In genomic region chr3:184912166-184912565, GRCh38 we compare ENCODE assay signal across 31 cellular contexts.
"Had no signal": no experiment of that assay in that cellular context is flagged by ENCODE, and none has a peak within 500 bp of the region (broad histone marks: within the 10 kb centered on the region; RNA-seq: fewer than 3 reads in every experiment).

No MANE protein-coding gene starts in this region.

- H3K27me3 ChIP-seq: breast epithelium, esophagus squamous epithelium, gastrocnemius medialis, ovary, right lobe of liver, testis, uterus had no signal

- H3K4me1 ChIP-seq: breast epithelium, esophagus squamous epithelium, gastrocnemius medialis, left ventricle myocardium inferior, right lobe of liver, testis, uterus had no signal

- H3K4me3 ChIP-seq: breast epithelium, esophagus squamous epithelium, gastrocnemius medialis, left ventricle myocardium inferior, lung, mucosa of descending colon, ovary, right lobe of liver, testis, uterus had no signal

- FAIRE-seq: endometrium, islet of Langerhans had no signal

- H3K27ac ChIP-seq: breast epithelium, epithelial cell of prostate, esophagus squamous epithelium, gastrocnemius medialis, left ventricle myocardium inferior, ovary, right lobe of liver, testis, uterus had no signal

- H3K9me3 ChIP-seq: breast epithelium, esophagus squamous epithelium, gastrocnemius medialis, left ventricle myocardium inferior, mucosa of descending colon, ovary, right lobe of liver, testis, uterus had no signal

- H3K27ac Mint-ChIP-seq: activated CD4-positive, alpha-beta memory T cell treated with anti-CD3 and anti-CD28 coated beads for 36 hours; activated naive CD4-positive, alpha-beta T cell treated with anti-CD3 and anti-CD28 coated beads, Interleukin-2, amount 10 ng/mL, durations not matched to agents 7 days and 5 days; activated T-helper 1 cell treated with anti-CD3 and anti-CD28 coated beads, Interleukin-12 subunit alpha, Interleukin-12 subunit beta, Interleukin-2, Interleukin-4 antibody, amounts not matched to agents 30 ng/mL and 10 ng/mL and 1 ng/mL, durations not matched to agents 14 hours and 24 hours and 36 hours; natural killer cell treated with Interleukin-12 subunit alpha and Interleukin-12 subunit beta and Interleukin-15 and Interleukin-18, amount 100 ng/mL, for 72 hours; progenitor cell of endocrine pancreas had no signal

- H3K9me3 Mint-ChIP-seq: activated CD4-positive, alpha-beta memory T cell treated with anti-CD3 and anti-CD28 coated beads for 36 hours; activated naive CD4-positive, alpha-beta T cell treated with anti-CD3 and anti-CD28 coated beads, Interleukin-2, amount 10 ng/mL, durations not matched to agents 7 days and 5 days; activated T-helper 1 cell treated with anti-CD3 and anti-CD28 coated beads, Interleukin-12 subunit alpha, Interleukin-12 subunit beta, Interleukin-2, Interleukin-4 antibody, amounts not matched to agents 30 ng/mL and 10 ng/mL and 1 ng/mL, durations not matched to agents 14 hours and 24 hours and 36 hours; natural killer cell treated with Interleukin-12 subunit alpha and Interleukin-12 subunit beta and Interleukin-15 and Interleukin-18, amount 100 ng/mL, for 72 hours had no signal

- H3K27me3 Mint-ChIP-seq: activated CD4-positive, alpha-beta memory T cell treated with anti-CD3 and anti-CD28 coated beads for 36 hours; activated naive CD4-positive, alpha-beta T cell treated with anti-CD3 and anti-CD28 coated beads, Interleukin-2, amount 10 ng/mL, durations not matched to agents 7 days and 5 days; natural killer cell treated with Interleukin-12 subunit alpha and Interleukin-12 subunit beta and Interleukin-15 and Interleukin-18, amount 100 ng/mL, for 72 hours; progenitor cell of endocrine pancreas had no signal

- H3K4me1 Mint-ChIP-seq: activated naive CD4-positive, alpha-beta T cell treated with anti-CD3 and anti-CD28 coated beads, Interleukin-2, amount 10 ng/mL, durations not matched to agents 7 days and 5 days had no signal

- H3K4me3 Mint-ChIP-seq: activated CD4-positive, alpha-beta memory T cell treated with anti-CD3 and anti-CD28 coated beads for 36 hours; activated naive CD4-positive, alpha-beta T cell treated with anti-CD3 and anti-CD28 coated beads, Interleukin-2, amount 10 ng/mL, durations not matched to agents 7 days and 5 days; activated T-helper 1 cell treated with anti-CD3 and anti-CD28 coated beads, Interleukin-12 subunit alpha, Interleukin-12 subunit beta, Interleukin-2, Interleukin-4 antibody, amounts not matched to agents 30 ng/mL and 10 ng/mL and 1 ng/mL, durations not matched to agents 14 hours and 24 hours and 36 hours; natural killer cell treated with Interleukin-12 subunit alpha and Interleukin-12 subunit beta and Interleukin-15 and Interleukin-18, amount 100 ng/mL, for 72 hours had no signal

- DNase-seq: activated CD4-positive, alpha-beta memory T cell treated with anti-CD3 and anti-CD28 coated beads for 36 hours; activated CD4-positive, alpha-beta T cell treated with anti-CD3 and anti-CD28 coated beads for 48 hours; activated CD8-positive, alpha-beta memory T cell treated with anti-CD3 and anti-CD28 coated beads, Interleukin-2, amount 50 U/mL, for 4 hours; activated effector memory CD4-positive, alpha-beta T cell treated with anti-CD3 and anti-CD28 coated beads, Interleukin-2, amount 50 U/mL, for 16 hours; activated naive CD4-positive, alpha-beta T cell treated with anti-CD3 and anti-CD28 coated beads, Interleukin-2, amount 10 ng/mL, durations not matched to agents 7 days and 5 days; activated T-cell treated with anti-CD3 and anti-CD28 coated beads, Interleukin-2, amount 50 U/mL, for 1 hour; amygdala; central memory CD4-positive, alpha-beta T cell; dermis blood vessel endothelial cell; effector CD4-positive, alpha-beta T cell; esophagus squamous epithelium; gastrocnemius medialis; hippocampal formation; left ventricle myocardium inferior; mucosa of descending colon; ovary; right lobe of liver; stimulated activated CD4-positive, alpha-beta T cell treated with anti-CD3 and anti-CD28 coated beads, Interleukin-12 subunit alpha, Interleukin-12 subunit beta, amount 100 ng/mL, for 4 hours; stimulated activated CD4-positive, alpha-beta T cell treated with anti-CD3 and anti-CD28 coated beads, Interleukin-4, amount 100 ng/mL, for 1 hour; stimulated activated naive CD8-positive, alpha-beta T cell treated with anti-CD3 and anti-CD28 coated beads, Interleukin-15, Interleukin-2, amounts not matched to agents 100 U/mL and 50 U/mL, for 24 hours; testis; trophoblast cell; uterus had no signal

- H3K36me3 ChIP-seq: breast epithelium, ovary, uterus had no signal
